8 cellular contexts compared by ENCODE assay signal in the genomic region with DNA sequence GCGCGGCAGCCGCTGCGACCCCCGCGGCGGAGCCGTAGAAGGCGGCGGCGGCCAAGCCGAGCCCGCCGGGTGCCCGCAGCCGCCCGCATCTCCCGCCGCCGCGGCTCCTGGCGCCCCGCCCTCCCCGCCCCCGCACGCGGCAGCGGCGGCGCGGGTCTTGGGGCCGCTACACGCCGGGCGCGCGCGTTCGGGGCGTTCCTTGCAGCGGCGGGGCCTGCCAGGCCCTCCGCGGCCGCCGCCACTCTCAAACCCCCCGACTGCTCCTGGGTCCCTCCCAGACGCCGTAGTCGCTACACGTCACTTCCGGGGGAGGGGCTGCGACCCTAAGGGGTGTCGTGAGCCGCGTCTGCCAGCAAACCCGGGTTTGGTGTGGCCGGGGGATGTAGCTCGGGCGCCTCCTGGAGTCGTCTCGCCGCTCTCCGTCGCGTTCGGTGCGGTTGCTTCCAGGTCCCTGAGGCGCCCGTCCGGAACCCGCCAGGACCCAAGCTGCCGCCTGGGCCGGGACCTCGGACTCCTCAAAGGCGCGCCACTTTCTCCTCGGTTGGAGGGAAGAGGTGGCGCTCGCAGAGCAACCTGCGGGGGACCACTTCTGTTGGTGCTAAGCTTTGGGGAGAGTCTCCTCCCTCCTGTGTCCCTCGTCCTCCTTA. TPM values are rescaled to one million over a fixed set of nuclear protein-coding genes. Genes with fewer than 3 reads are reported as not detected.
DNase-seq lines count a peak whose midpoint lies in the region; ATAC-seq and TF ChIP-seq lines count a peak whose summit lies in the region.

A gene with protein sequence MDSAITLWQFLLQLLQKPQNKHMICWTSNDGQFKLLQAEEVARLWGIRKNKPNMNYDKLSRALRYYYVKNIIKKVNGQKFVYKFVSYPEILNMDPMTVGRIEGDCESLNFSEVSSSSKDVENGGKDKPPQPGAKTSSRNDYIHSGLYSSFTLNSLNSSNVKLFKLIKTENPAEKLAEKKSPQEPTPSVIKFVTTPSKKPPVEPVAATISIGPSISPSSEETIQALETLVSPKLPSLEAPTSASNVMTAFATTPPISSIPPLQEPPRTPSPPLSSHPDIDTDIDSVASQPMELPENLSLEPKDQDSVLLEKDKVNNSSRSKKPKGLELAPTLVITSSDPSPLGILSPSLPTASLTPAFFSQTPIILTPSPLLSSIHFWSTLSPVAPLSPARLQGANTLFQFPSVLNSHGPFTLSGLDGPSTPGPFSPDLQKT (minus strand): TSS at position 285 of the 647 bp plus-strand sequence. CDS start 8,129 bp downstream, outside the sequence.

- DNase-seq in NCI-H1436 (lab: John Stamatoyannopoulos, UW) (peak; percentile 100), T follicular helper cell (ENCODE audit: low read depth) (peak; percentile 100), heart left ventricle (peak; percentile 99 to 100 (median 99)), posterior cingulate gyrus (peak; percentile 97 to 100 (median 99)), upper lobe of left lung (peak; percentile 97 to 98)

- TF ChIP-seq CTCF in GM12875 (IDR thresholded peaks at IDR 0.05; ENCODE audit: borderline replicate concordance, insufficient read depth, low read depth, low read length): peak; percentile 81
- peak; percentile 67 to 92 (median 76) for TF ChIP-seq CTCF in heart left ventricle (IDR thresholded peaks at IDR 0.05)
- peak; percentile 65 to 95 (median 84) for TF ChIP-seq CTCF in upper lobe of left lung (IDR thresholded peaks at IDR 0.05)

- TF ChIP-seq EP300 in upper lobe of left lung (IDR thresholded peaks at IDR 0.05): peak in 1 of 4 donors; percentile 64

- H3K4me1 ChIP-seq in heart left ventricle: peaks cover 4 to 50% (median 22%) of the 10 kb centered on the region in 12 donors
- peaks cover 23 to 32% (median 23%) of the 10 kb centered on the region in 4 donors for H3K4me1 ChIP-seq in upper lobe of left lung

- H3K27ac ChIP-seq in adipose tissue (ENCODE audit: low read depth, low read length) (peak within 1 kb of the TSS; percentile 87), heart left ventricle (peak within 1 kb of the TSS; percentile 89 to 97 (median 95)), upper lobe of left lung (peak within 1 kb of the TSS; percentile 92 to 98 (median 95))

- ATAC-seq in HG02798 (IDR thresholded peaks at IDR 0.05; ENCODE audit: poor library complexity, unreplicated experiment): peak; percentile 88
- peak; percentile 99 to 100 (median 99) for ATAC-seq in heart left ventricle
- ATAC-seq in upper lobe of left lung (ENCODE audit: low FRiP score in 2 of 2): peak; percentile 98

- H3K4me3 ChIP-seq in GM12875 (ENCODE audit: low read depth, low read length): peak within 1 kb of the TSS; percentile 86
- peak within 1 kb of the TSS; percentile 47 to 88 (median 74) for H3K4me3 ChIP-seq in heart left ventricle
- peak within 1 kb of the TSS; percentile 57 to 84 (median 77) for H3K4me3 ChIP-seq in upper lobe of left lung

- H3K27me3 ChIP-seq in heart left ventricle (no peaks in the 10 kb centered on the region), upper lobe of left lung (no peaks in the 10 kb centered on the region)

- whole genome bisulfite sequencing in adipose tissue, 3 donors: 0 to 1% (median 1%) methylated on average over 65 to 82 of the region's 82 CpGs
- WGBS in heart left ventricle, 4 donors: 0% methylated on average over 27 to 82 of the region's 82 CpGs; no CpG with 5 or more reads in 1 of the 4 donors
- WGBS in upper lobe of left lung, 2 donors: 0% methylated on average over 18 to 20 of the region's 82 CpGs

- TF ChIP-seq POLR2A in heart left ventricle (IDR thresholded peaks at IDR 0.05): peak in 1 of 2 donors; percentile 97
- peak in 3 of 4 donors; percentile 61 to 94 (median 85) for TF ChIP-seq POLR2A in upper lobe of left lung (IDR thresholded peaks at IDR 0.05)

- H3K9me3 ChIP-seq in heart left ventricle (no peaks in the 10 kb centered on the region), upper lobe of left lung (no peaks in the 10 kb centered on the region)

- intact Hi-C loops in heart left ventricle (cut with DNase I) (loop anchor here (1.0 to 10.0 kb wide), 11 partner anchors 35 to 145 kb away; no protein-coding TSS in a partner anchor), posterior cingulate gyrus (cut with DNase I) (loop anchor here (1.0 to 5.0 kb wide), 2 partner anchors 40 to 105 kb away; no protein-coding TSS in a partner anchor)

- H3K36me3 ChIP-seq in heart left ventricle: peaks cover 0 to 5% (median 0%) of the 10 kb centered on the region in 9 donors
- no peaks in the 10 kb centered on the region for H3K36me3 ChIP-seq in upper lobe of left lung

RNA-seq across cellular contexts. Expression of the gene that starts here (rescaled TPM):
- polyA plus RNA-seq in adipose tissue (1 to 10 TPM; 2.5 to 7.8 (median 4.7) TPM), heart left ventricle (10 to 100 TPM in 1 of 2 donors, 1 to 10 TPM in 1; 5.0 to 11.3 TPM)
- total RNA-seq in heart left ventricle (10 to 100 TPM; 18.5 to 54.9 (median 36.5) TPM), upper lobe of left lung (10 to 100 TPM; 15.7 to 65.4 (median 30.2) TPM)

Comparison
In these comparisons a context has a peak if more than half of its experiments do, and no peak if none do; other contexts are left out.
1. Peak in every context shown above with its lines: DNase-seq, ATAC-seq, H3K4me3 ChIP-seq and H3K27ac ChIP-seq.